Comparison of ENCODE assay signal across 11 cellular contexts in the genomic region with DNA sequence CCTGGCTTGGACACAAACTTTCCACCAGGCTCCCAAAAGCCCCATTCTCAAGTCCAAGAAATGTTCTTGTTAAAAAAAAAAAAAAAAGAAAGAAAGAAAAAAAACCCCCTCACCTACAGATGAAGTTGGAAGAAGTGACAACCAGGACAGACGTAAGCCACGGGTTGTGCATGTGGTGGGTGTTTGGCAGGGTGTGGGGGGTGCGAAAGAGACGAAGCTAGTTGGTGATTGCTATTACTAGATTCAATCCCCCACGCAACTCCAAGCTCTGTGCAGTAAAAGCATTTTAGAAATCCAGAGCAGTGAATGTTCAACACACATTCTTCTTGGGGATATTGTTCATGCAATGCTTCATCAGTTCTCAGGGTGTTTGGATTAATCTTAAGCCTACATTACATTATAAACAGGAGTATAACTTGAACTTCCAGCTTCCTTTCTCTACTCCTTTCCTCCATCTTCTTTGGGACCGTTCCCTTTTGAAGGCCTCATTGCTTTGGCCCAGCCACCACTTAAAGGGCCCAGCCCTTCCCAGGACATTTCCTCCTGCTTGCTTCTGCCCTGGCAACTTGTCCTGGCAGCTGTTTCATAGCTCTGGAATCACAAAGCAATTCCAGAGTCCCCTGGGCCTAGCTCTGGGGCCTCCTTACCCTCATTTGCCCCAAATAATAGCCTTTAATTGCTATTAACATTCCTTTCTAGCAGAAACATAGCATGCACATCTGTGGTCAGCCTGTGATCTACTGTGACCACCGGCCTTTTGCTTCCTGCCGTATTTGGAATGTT. TPM values are rescaled to one million over a fixed set of nuclear protein-coding genes. Genes with fewer than 3 reads are reported as not detected.
DNase-seq lines count a peak whose midpoint lies in the region; ATAC-seq and TF ChIP-seq lines count a peak whose summit lies in the region.
"Had no signal": no experiment of that assay in that cellular context is flagged by ENCODE, and none has a peak within 500 bp of the region (broad histone marks: within the 10 kb centered on the region; RNA-seq: fewer than 3 reads in every experiment).

No MANE protein-coding gene starts in this region.

- peak overlapping the region; percentile 20 for H3K27ac ChIP-seq in endodermal cell (ENCODE audit: low read depth, low read length)

- H3K36me3 ChIP-seq in endodermal cell (ENCODE audit: control insufficient read depth, insufficient read depth, low read length): no peaks in the 10 kb centered on the region

- H3K4me1 Mint-ChIP-seq in HFFc6 (ENCODE audit: low read depth) (peaks cover 92% of the 10 kb centered on the region), endodermal cell (peaks cover 22% of the 10 kb centered on the region)
- H3K4me1 Mint-ChIP-seq in activated naive CD8-positive, alpha-beta T cell treated with anti-CD3 and anti-CD28 coated beads, Interleukin-2, amount 50 U/mL, for 24 hours: no peaks in the 10 kb centered on the region

- H3K4me3 ChIP-seq in endodermal cell (ENCODE audit: low read length): no peak overlapping the region

- H3K9me3 Mint-ChIP-seq in HFFc6: no peaks in the 10 kb centered on the region
- no peaks in the 10 kb centered on the region for H3K9me3 Mint-ChIP-seq in endodermal cell
- no peaks in the 10 kb centered on the region for H3K9me3 Mint-ChIP-seq in activated naive CD8-positive, alpha-beta T cell treated with anti-CD3 and anti-CD28 coated beads, Interleukin-2, amount 50 U/mL, for 24 hours

- no peaks in the 10 kb centered on the region for H3K4me1 ChIP-seq in endodermal cell (ENCODE audit: control insufficient read depth, insufficient read depth, low read length)

- no peak for ATAC-seq in activated naive CD8-positive, alpha-beta T cell treated with anti-CD3 and anti-CD28 coated beads, Interleukin-2, amount 50 U/mL, for 24 hours
- ATAC-seq in GM18505 (IDR thresholded peaks at IDR 0.05; ENCODE audit: unreplicated experiment): no peak

- H3K9me3 ChIP-seq in endodermal cell (ENCODE audit: control insufficient read depth, low read length): no peaks in the 10 kb centered on the region

- peak overlapping the region; percentile 93 for H3K27ac Mint-ChIP-seq in HFFc6
- no peak overlapping the region for H3K27ac Mint-ChIP-seq in endodermal cell
- no peak overlapping the region for H3K27ac Mint-ChIP-seq in activated naive CD8-positive, alpha-beta T cell treated with anti-CD3 and anti-CD28 coated beads, Interleukin-2, amount 50 U/mL, for 24 hours

- no peak for TF ChIP-seq POLR2A in GM18505 (IDR thresholded peaks at IDR 0.05; ENCODE audit: borderline replicate concordance, extremely low read depth, insufficient read depth, insufficient read length)

- H3K4me3 Mint-ChIP-seq in HFFc6 (peak overlapping the region; percentile 79), endodermal cell (no peak overlapping the region)
- no peak overlapping the region for H3K4me3 Mint-ChIP-seq in activated naive CD8-positive, alpha-beta T cell treated with anti-CD3 and anti-CD28 coated beads, Interleukin-2, amount 50 U/mL, for 24 hours

- DNase-seq in HFFc6 (peak; percentile 78), endodermal cell (no peak), left kidney (ENCODE audit: low read depth, low spot score) (peak; percentile 49), superior temporal gyrus (ENCODE audit: extremely low spot score) (peak; percentile 28), NCI-H774 (lab: John Stamatoyannopoulos, UW) (no peak)
- no peak for DNase-seq in stimulated activated CD4-positive, alpha-beta T cell treated with anti-CD3 and anti-CD28 coated beads, Interleukin-15, amount 100 ng/mL, for 24 hours
- no peak for DNase-seq in activated naive CD8-positive, alpha-beta T cell treated with anti-CD3 and anti-CD28 coated beads, Interleukin-2, amount 50 U/mL, for 24 hours
- DNase-seq: Calu3, dermis blood vessel endothelial cell, NCI-H1092 had no signal

- H3K36me3 Mint-ChIP-seq in HFFc6 (ENCODE audit: low read depth) (peaks cover 18% of the 10 kb centered on the region), endodermal cell (ENCODE audit: low read depth) (no peaks in the 10 kb centered on the region)
- no peaks in the 10 kb centered on the region for H3K36me3 Mint-ChIP-seq in activated naive CD8-positive, alpha-beta T cell treated with anti-CD3 and anti-CD28 coated beads, Interleukin-2, amount 50 U/mL, for 24 hours (ENCODE audit: low read depth)

- no peak for TF ChIP-seq CTCF in HFFc6 (IDR thresholded peaks at IDR 0.05)
- no peak for TF ChIP-seq CTCF in endodermal cell (conservative IDR thresholded peaks at IDR 0.05)

- H3K27me3 ChIP-seq in endodermal cell (ENCODE audit: control insufficient read depth, insufficient read depth, low read length, poor library complexity, severe bottlenecking): peaks cover 47% of the 10 kb centered on the region

- no peak overlapping the region for H3K9ac ChIP-seq in endodermal cell (ENCODE audit: extremely low read depth, low read length, poor library complexity, severe bottlenecking)

- peaks cover 4% of the 10 kb centered on the region for H3K27me3 Mint-ChIP-seq in HFFc6 (ENCODE audit: insufficient read depth)
- H3K27me3 Mint-ChIP-seq in endodermal cell (ENCODE audit: insufficient read depth): peaks cover 73% of the 10 kb centered on the region
- peaks cover 4% of the 10 kb centered on the region for H3K27me3 Mint-ChIP-seq in activated naive CD8-positive, alpha-beta T cell treated with anti-CD3 and anti-CD28 coated beads, Interleukin-2, amount 50 U/mL, for 24 hours

- WGBS in endodermal cell (ENCODE audit: insufficient coverage in 1 of 2, insufficient read length in 1 of 2), 2 experiments: 88 to 89% methylated on average over 5 to 8 of the region's 8 CpGs

RNA-seq across cellular contexts. Expression of a gene that starts 41.7 kb away (rescaled TPM):
- total RNA-seq in HFFc6 (2021; fragmentation: NEBNext Ultra II Directional; extraction: Animal tissue kit (Norgen Biotek cat#: 25700)): 100 to 1,000 TPM in 2 of 6 experiments, 10 to 100 TPM in 4; 86.5 to 105 (median 99.6) TPM
- total RNA-seq in endodermal cell: 10 to 100 TPM; 32.1 to 43.9 TPM
- polyA plus RNA-seq in endodermal cell (2013, experiment 1 of 2): 128 TPM
- 129 TPM for polyA plus RNA-seq in endodermal cell (2013, experiment 2 of 2)

Comparison
In these comparisons a context has a peak if more than half of its experiments do, and no peak if none do; other contexts are left out.
1. DNase-seq: peak in HFFc6 (single experiment), left kidney (single experiment) and superior temporal gyrus (single experiment); none in endodermal cell (single experiment), stimulated activated CD4-positive, alpha-beta T cell treated with anti-CD3 and anti-CD28 coated beads, Interleukin-15, amount 100 ng/mL, for 24 hours (single experiment), activated naive CD8-positive, alpha-beta T cell treated with anti-CD3 and anti-CD28 coated beads, Interleukin-2, amount 50 U/mL, for 24 hours (single experiment) and NCI-H774 (single experiment).